1 cellular context compared by ENCODE assay signal in genomic region chr9:6024035-6024554, GRCh38.
TF ChIP-seq lines count a peak whose summit lies in the region.

No MANE protein-coding gene starts in this region.

TF ChIP-seq in K562, 482 proteins besides CTCF, POLR2A, EP300 and RAD21 (continued from another document):
- TF ChIP-seq, protein P1, sequence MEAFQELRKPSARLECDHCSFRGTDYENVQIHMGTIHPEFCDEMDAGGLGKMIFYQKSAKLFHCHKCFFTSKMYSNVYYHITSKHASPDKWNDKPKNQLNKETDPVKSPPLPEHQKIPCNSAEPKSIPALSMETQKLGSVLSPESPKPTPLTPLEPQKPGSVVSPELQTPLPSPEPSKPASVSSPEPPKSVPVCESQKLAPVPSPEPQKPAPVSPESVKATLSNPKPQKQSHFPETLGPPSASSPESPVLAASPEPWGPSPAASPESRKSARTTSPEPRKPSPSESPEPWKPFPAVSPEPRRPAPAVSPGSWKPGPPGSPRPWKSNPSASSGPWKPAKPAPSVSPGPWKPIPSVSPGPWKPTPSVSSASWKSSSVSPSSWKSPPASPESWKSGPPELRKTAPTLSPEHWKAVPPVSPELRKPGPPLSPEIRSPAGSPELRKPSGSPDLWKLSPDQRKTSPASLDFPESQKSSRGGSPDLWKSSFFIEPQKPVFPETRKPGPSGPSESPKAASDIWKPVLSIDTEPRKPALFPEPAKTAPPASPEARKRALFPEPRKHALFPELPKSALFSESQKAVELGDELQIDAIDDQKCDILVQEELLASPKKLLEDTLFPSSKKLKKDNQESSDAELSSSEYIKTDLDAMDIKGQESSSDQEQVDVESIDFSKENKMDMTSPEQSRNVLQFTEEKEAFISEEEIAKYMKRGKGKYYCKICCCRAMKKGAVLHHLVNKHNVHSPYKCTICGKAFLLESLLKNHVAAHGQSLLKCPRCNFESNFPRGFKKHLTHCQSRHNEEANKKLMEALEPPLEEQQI (IDR thresholded peaks at IDR 0.05), result no peak
- TF ChIP-seq HSF4 (CRISPR knock-in tag; IDR thresholded peaks at IDR 0.05; ENCODE audit: borderline replicate concordance), result no peak
